ENCODE assay signal across 8 cellular contexts in the genomic region with DNA sequence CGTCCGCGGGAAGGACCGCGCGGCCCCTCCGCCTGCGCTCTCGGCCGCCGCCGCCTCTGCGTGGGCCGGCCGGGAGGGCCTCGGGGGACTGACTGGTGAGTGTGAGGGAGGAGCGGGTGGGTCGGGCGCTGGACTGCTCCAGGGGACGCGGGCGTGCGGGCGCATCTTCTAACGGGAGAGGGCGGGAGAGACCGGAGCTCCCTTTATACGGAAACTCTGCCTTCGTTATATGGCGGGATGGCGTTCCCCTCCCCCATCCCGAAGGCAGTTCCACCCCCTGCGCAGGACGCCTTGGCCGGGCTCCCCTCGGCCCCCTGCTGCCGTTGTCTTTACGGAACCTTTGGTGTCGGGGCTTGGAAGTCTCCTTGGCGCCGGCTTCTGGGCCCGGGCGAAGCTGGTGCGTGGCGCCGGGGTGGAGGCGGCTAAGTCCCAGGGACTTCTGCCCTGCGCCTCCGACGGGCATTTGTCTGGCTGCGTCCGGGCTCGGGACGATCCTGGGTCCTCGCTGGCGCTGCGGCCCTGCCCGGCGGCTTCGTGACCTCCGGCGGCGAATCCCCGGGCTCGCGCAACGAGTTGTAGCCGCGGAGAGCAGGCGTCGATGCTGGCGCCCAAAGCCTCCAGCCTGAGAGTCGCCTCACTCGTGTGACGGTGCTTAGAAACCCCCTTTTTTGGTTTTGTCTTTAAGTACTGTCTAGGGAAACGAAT.
DNase-seq lines count a peak whose midpoint lies in the region; ATAC-seq lines count a peak whose summit lies in the region.

No MANE protein-coding gene starts in this region.

- ATAC-seq in GM19025 (IDR thresholded peaks at IDR 0.05; ENCODE audit: low read depth, unreplicated experiment) (peak; percentile 38), HG03196 (IDR thresholded peaks at IDR 0.05; ENCODE audit: unreplicated experiment) (peak; percentile 35)

- DNase-seq in Ammon's horn (ENCODE audit: low spot score) (peak; percentile 73), NCI-H526 (lab: John Stamatoyannopoulos, UW) (peak; percentile 37 to 84), medulla oblongata (ENCODE audit: extremely low spot score) (peak; percentile 63)
- peak; percentile 19 to 39 for DNase-seq in activated CD8-positive, alpha-beta memory T cell treated with anti-CD3 and anti-CD28 coated beads for 1 hour (ENCODE audit: extremely low read depth in 1 of 2, low read depth in 1 of 2)
- peak; percentile 49 for DNase-seq in effector CD8-positive, alpha-beta T cell (lab: John Stamatoyannopoulos, UW)
- peak; percentile 19 for DNase-seq in stimulated activated CD8-positive, alpha-beta memory T cell treated with anti-CD3 and anti-CD28 coated beads, Interleukin-12 subunit alpha, Interleukin-12 subunit beta, amount 100 ng/mL, for 1 hour (ENCODE audit: low read depth)

Comparison
In these comparisons a context has a peak if more than half of its experiments do, and no peak if none do; other contexts are left out.
1. Peak in every context shown above with its lines: DNase-seq and ATAC-seq.
2. DNase-seq: peak in every context shown above with its lines; median percentile 73 in Ammon's horn; 63 in medulla oblongata; 60 in NCI-H526; 49 in effector CD8-positive, alpha-beta T cell; 29 in activated CD8-positive, alpha-beta memory T cell treated with anti-CD3 and anti-CD28 coated beads for 1 hour; 19 in stimulated activated CD8-positive, alpha-beta memory T cell treated with anti-CD3 and anti-CD28 coated beads, Interleukin-12 subunit alpha, Interleukin-12 subunit beta, amount 100 ng/mL, for 1 hour.